Comparison of ENCODE assay signal across 20 cellular contexts in the genomic region with DNA sequence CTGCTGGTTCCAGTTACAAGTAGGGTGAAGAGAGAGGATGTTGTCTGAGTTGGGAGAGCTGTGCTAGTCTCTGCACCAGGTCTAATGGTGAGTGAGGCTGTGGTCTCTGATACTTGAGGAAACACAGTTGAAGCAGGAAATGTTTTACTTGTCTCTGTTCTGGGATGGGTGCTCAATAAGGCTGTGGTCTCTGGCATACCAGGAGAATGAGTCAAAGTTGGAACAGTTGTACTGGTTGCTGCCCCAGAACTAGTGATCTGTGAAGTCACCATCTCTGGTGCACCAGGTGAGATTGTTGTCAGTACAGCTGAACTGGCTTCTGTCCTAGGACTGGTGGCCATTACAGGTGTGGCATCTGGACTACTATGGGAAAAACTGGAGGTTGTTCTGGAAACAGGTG.
DNase-seq lines count a peak whose midpoint lies in the region; ATAC-seq and TF ChIP-seq lines count a peak whose summit lies in the region.
"Had no signal": no experiment of that assay in that cellular context is flagged by ENCODE, and none has a peak within 500 bp of the region (broad histone marks: within the 10 kb centered on the region; RNA-seq: fewer than 3 reads in every experiment).

No MANE protein-coding gene starts in this region.

- CTCF ChIA-PET in RWPE1 (lab: Yijun Ruan, JAX) = no interaction called here

- no peak overlapping the region for H3K4me3 Mint-ChIP-seq in activated naive CD8-positive, alpha-beta T cell treated with anti-CD3 and anti-CD28 coated beads, Interleukin-2, amount 50 U/mL, for 24 hours
- H3K4me3 Mint-ChIP-seq: CD4-positive, alpha-beta T cell had no signal

- in situ Hi-C loops in gastrocnemius medialis (cut with MboI; ENCODE audit: low sequenced_read_pairs in 4 of 4) = no loop called here

- TF ChIP-seq CTCF in RWPE1 (conservative IDR thresholded peaks at IDR 0.05; ENCODE audit: low read depth) = no peak
- TF ChIP-seq CTCF in gastrocnemius medialis (IDR thresholded peaks at IDR 0.05 in 4 of 5, conservative IDR thresholded peaks at IDR 0.05 in 1 of 5) = no peak

- peaks cover 18% of the 10 kb centered on the region for H3K27me3 Mint-ChIP-seq in activated naive CD8-positive, alpha-beta T cell treated with anti-CD3 and anti-CD28 coated beads, Interleukin-2, amount 50 U/mL, for 24 hours

- H3K4me1 Mint-ChIP-seq in activated naive CD8-positive, alpha-beta T cell treated with anti-CD3 and anti-CD28 coated beads, Interleukin-2, amount 50 U/mL, for 24 hours = no peaks in the 10 kb centered on the region

- TF ChIP-seq POLR2A in gastrocnemius medialis (IDR thresholded peaks at IDR 0.05) = no peak

- no peak; the same call in 1 of the 2 replicates for TF ChIP-seq RAD21 in Ishikawa (IDR thresholded peaks at IDR 0.05; ENCODE audit: low read depth)

- no peak for TF ChIP-seq EP300 in Ishikawa (IDR thresholded peaks at IDR 0.05; ENCODE audit: borderline replicate concordance)

- no peak overlapping the region for H3K27ac ChIP-seq in RWPE1
- H3K27ac ChIP-seq in gastrocnemius medialis = no peak overlapping the region
- H3K27ac ChIP-seq: KMS-11 had no signal

- H3K4me3 ChIP-seq in gastrocnemius medialis = no peak overlapping the region
- H3K4me3 ChIP-seq: HAP-1, MG63 had no signal

- no peak overlapping the region for H3K27ac Mint-ChIP-seq in activated naive CD8-positive, alpha-beta T cell treated with anti-CD3 and anti-CD28 coated beads, Interleukin-2, amount 50 U/mL, for 24 hours
- H3K27ac Mint-ChIP-seq: CD4-positive, alpha-beta T cell had no signal

- peaks cover 1% of the 10 kb centered on the region for H3K9me3 Mint-ChIP-seq in activated naive CD8-positive, alpha-beta T cell treated with anti-CD3 and anti-CD28 coated beads, Interleukin-2, amount 50 U/mL, for 24 hours

- POLR2A ChIA-PET in RWPE1 (lab: Yijun Ruan, JAX; ENCODE audit: low non-redundant PET) = no interaction called here

- ATAC-seq in HG03469 (IDR thresholded peaks at IDR 0.05; ENCODE audit: unreplicated experiment) (no peak), gastrocnemius medialis (no peak)
- ATAC-seq in activated naive CD8-positive, alpha-beta T cell treated with anti-CD3 and anti-CD28 coated beads, Interleukin-2, amount 50 U/mL, for 24 hours = no peak

- intact Hi-C loops in gastrocnemius medialis (cut with DNase I; ENCODE audit: low total_unique reads) = no loop called here

- no peaks in the 10 kb centered on the region for H3K36me3 Mint-ChIP-seq in activated naive CD8-positive, alpha-beta T cell treated with anti-CD3 and anti-CD28 coated beads, Interleukin-2, amount 50 U/mL, for 24 hours (ENCODE audit: low read depth)

- H3K36me3 ChIP-seq in gastrocnemius medialis = no peaks in the 10 kb centered on the region
- H3K36me3 ChIP-seq: BE2C, HAP-1, MG63 had no signal

- H3K27me3 ChIP-seq in gastrocnemius medialis = no peaks in the 10 kb centered on the region
- H3K27me3 ChIP-seq: BE2C had no signal

- no peaks in the 10 kb centered on the region for H3K4me1 ChIP-seq in gastrocnemius medialis
- H3K4me1 ChIP-seq: BE2C, HAP-1 had no signal

- no peaks in the 10 kb centered on the region for H3K9me3 ChIP-seq in gastrocnemius medialis
- H3K9me3 ChIP-seq: BE2C, HAP-1, MG63, SK-N-SH had no signal

- peak; percentile 68 for DNase-seq in SW480 (ENCODE audit: low spot score)
- DNase-seq in kidney tubule cell (ENCODE audit: low spot score) = peak; percentile 80
- no peak for DNase-seq in RWPE1 (ENCODE audit: low spot score)
- DNase-seq in activated naive CD8-positive, alpha-beta T cell treated with anti-CD3 and anti-CD28 coated beads, Interleukin-2, amount 50 U/mL, for 24 hours = no peak
- DNase-seq in gastrocnemius medialis = no peak
- DNase-seq: BE2C; CD4-positive, alpha-beta T cell; DMS79 treated with DMSO at 0.1 percent for 48 hours; MG63; NCI-H1092; NCI-H146; NCI-H2081; NCI-H748 treated with DMSO at 0.1 percent for 48 hours; OCI-M1; Right ventricle myocardium superior; SK-N-SH had no signal

TF ChIP-seq in Ishikawa, 13 proteins besides CTCF, POLR2A, EP300 and RAD21:
- TF ChIP-seq CREB1 (IDR thresholded peaks at IDR 0.05; ENCODE audit: low read depth) (no peak), ZBTB7A (IDR thresholded peaks at IDR 0.05; ENCODE audit: low read depth) (no peak), TEAD4 (IDR thresholded peaks at IDR 0.05) (peak; percentile 87), MAX (IDR thresholded peaks at IDR 0.05) (no peak), YY1 (IDR thresholded peaks at IDR 0.05; ENCODE audit: low read depth) (peak; percentile 87), CEBPB (IDR thresholded peaks at IDR 0.05) (no peak), FOXM1 (IDR thresholded peaks at IDR 0.05; ENCODE audit: borderline replicate concordance, low read depth) (no peak)
TF ChIP-seq in Ishikawa: peak in this region for 2.

Comparison
In these comparisons a context has a peak if more than half of its experiments do, and no peak if none do; other contexts are left out.
1. DNase-seq: peak in SW480 (single experiment) and kidney tubule cell (single experiment); none in RWPE1 (single experiment), activated naive CD8-positive, alpha-beta T cell treated with anti-CD3 and anti-CD28 coated beads, Interleukin-2, amount 50 U/mL, for 24 hours (single experiment) and gastrocnemius medialis (0 of 2).